1 cellular context compared by ENCODE assay signal in genomic region chr11:36324956-36325355, GRCh38. TPM values are rescaled to one million over a fixed set of nuclear protein-coding genes. Genes with fewer than 3 reads are reported as not detected.
"Had no signal": no experiment of that assay in that cellular context is flagged by ENCODE, and none has a peak within 500 bp of the region (broad histone marks: within the 10 kb centered on the region; RNA-seq: fewer than 3 reads in every experiment).

No MANE protein-coding gene starts in this region.

RNA-seq across cellular contexts. Expression of gene PRR5L, which starts 28.9 kb away (rescaled TPM):
- total RNA-seq: OCI-LY7 had no signal
